11 cellular contexts compared by ENCODE assay signal in the genomic region with DNA sequence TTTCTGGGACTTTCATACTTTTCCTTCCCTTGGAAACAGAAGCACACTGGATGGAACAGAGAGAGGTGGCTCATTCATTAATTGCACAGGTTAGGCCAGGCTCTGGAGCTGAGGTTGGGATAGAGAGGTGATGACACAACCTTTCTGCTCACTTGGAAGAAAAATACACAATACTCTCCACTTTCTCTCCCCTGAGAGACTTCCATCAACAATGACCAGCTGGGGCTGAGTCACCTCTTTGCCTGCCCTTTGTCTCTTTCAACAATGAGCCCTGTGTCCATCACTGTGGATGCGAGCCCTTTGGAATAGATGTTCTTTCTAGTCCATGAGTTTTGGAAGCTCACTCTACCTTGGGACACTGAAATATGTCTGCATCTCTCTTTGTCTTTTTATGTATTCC. TPM values are rescaled to one million over a fixed set of nuclear protein-coding genes. Genes with fewer than 3 reads are reported as not detected.
DNase-seq lines count a peak whose midpoint lies in the region; ATAC-seq, FAIRE-seq and TF ChIP-seq lines count a peak whose summit lies in the region.
"Had no signal": no experiment of that assay in that cellular context is flagged by ENCODE, and none has a peak within 500 bp of the region (broad histone marks: within the 10 kb centered on the region; RNA-seq: fewer than 3 reads in every experiment).

No MANE protein-coding gene starts in this region.

- FAIRE-seq in A549 (lab: Jason Lieb, UNC) (no peak), HepG2 (lab: Jason Lieb, UNC) (no peak)
- FAIRE-seq: keratinocyte had no signal

- no peak overlapping the region for H2AK5ac ChIP-seq in mesendoderm (ENCODE audit: low read length)

- no peak overlapping the region for H3K18ac ChIP-seq in mesendoderm (ENCODE audit: low read length)

- H3K27me3 Mint-ChIP-seq in chondrocyte (ENCODE audit: low read depth): no peaks in the 10 kb centered on the region

- H3K36me3 ChIP-seq in HepG2 (replicated peaks in 1 of 2; ENCODE audit: control insufficient read depth in 1 of 2, insufficient read depth in 2 of 2, low read length in 2 of 2): no peaks in the 10 kb centered on the region
- H3K36me3 ChIP-seq in mesendoderm (ENCODE audit: control insufficient read depth, insufficient read depth, low read length): no peaks in the 10 kb centered on the region

- DNase-seq in A549 (ENCODE audit: low read depth in 1 of 2, low spot score in 1 of 2) (peak; percentile 44 to 45), HuH-7 (ENCODE audit: low spot score) (peak; percentile 46), chondrocyte (ENCODE audit: low spot score) (no peak), HepG2 (ENCODE audit: low spot score) (peak; percentile 73), posterior vena cava (ENCODE audit: low spot score) (no peak), mesendoderm (no peak), epidermal melanocyte (ENCODE audit: insufficient read length, low spot score) (no peak)
- DNase-seq: activated CD4-positive, alpha-beta T cell treated with anti-CD3 and anti-CD28 coated beads for 4 hours; stimulated activated CD4-positive, alpha-beta T cell treated with anti-CD3 and anti-CD28 coated beads, Interleukin-12 subunit alpha, Interleukin-12 subunit beta, amount 100 ng/mL, for 4 hours had no signal

- peaks cover 82% of the 10 kb centered on the region for H3K4me1 Mint-ChIP-seq in chondrocyte (ENCODE audit: low read depth)

- intact Hi-C loops in HepG2 (cut with micrococcal nuclease; ENCODE audit: unreplicated experiment) (no loop called here), posterior vena cava (cut with DNase I) (no loop called here)

- no peak overlapping the region for H3K56ac ChIP-seq in mesendoderm (ENCODE audit: low read length)

- no peaks in the 10 kb centered on the region for H3K79me1 ChIP-seq in mesendoderm (ENCODE audit: low read length)

- no peak for TF ChIP-seq POLR2A in A549 (IDR thresholded peaks at IDR 0.05; ENCODE audit: low read length)
- no peak for TF ChIP-seq POLR2A in HepG2 (IDR thresholded peaks at IDR 0.05; ENCODE audit: insufficient read depth in 1 of 2, low read depth in 2 of 2, low read length in 2 of 2)

- TF ChIP-seq RAD21 in A549 (conservative IDR thresholded peaks at IDR 0.05 in 1 of 2, IDR thresholded peaks at IDR 0.05 in 1 of 2) (no peak), HepG2 (CRISPR knock-in tag; IDR thresholded peaks at IDR 0.05) (no peak)

- no peak overlapping the region for H3K4me3 Mint-ChIP-seq in chondrocyte (ENCODE audit: unreplicated experiment)

- POLR2A ChIA-PET in A549 (lab: Yijun Ruan, JAX) (no interaction called here), HepG2 (lab: Yijun Ruan, JAX) (no interaction called here)

- CTCF ChIA-PET in A549 (lab: Yijun Ruan, JAX): interaction anchor here (0.7 to 7.0 kb wide), 7 partner anchors 13 to 1969 kb away, joined by 3 to 36 read pairs (median 5); no protein-coding TSS in a partner anchor
- CTCF ChIA-PET in HepG2 (lab: Yijun Ruan, JAX; ENCODE audit: low intra/inter-chr PET ratio, low total read pairs): no interaction called here

- peak; percentile 20 to 47; a peak in 2 of 6 replicates for ATAC-seq in A549
- ATAC-seq in HepG2: peak; percentile 87
- no peak for ATAC-seq in HG03025 (IDR thresholded peaks at IDR 0.05; ENCODE audit: low FRiP score, unreplicated experiment)

- H3K36me3 Mint-ChIP-seq in chondrocyte (ENCODE audit: low read depth): peaks cover 7% of the 10 kb centered on the region

- H3K9ac ChIP-seq in HepG2 (ENCODE audit: insufficient read depth, low read depth, low read length): no peak overlapping the region
- no peak overlapping the region for H3K9ac ChIP-seq in mesendoderm (ENCODE audit: low read length)

- no peak overlapping the region for H4K5ac ChIP-seq in mesendoderm (ENCODE audit: low read length)

- H3K27ac ChIP-seq in A549 (no peak overlapping the region), HepG2 (ENCODE audit: extremely low read length, insufficient read depth, low read length) (no peak overlapping the region), mesendoderm (ENCODE audit: low read depth, low read length) (no peak overlapping the region)

- no peak overlapping the region for H2BK120ac ChIP-seq in mesendoderm (ENCODE audit: low read depth, low read length)

- H4K8ac ChIP-seq in mesendoderm (ENCODE audit: low read depth, low read length): no peak overlapping the region

- peak overlapping the region; percentile 30 for H3K27ac Mint-ChIP-seq in chondrocyte (ENCODE audit: unreplicated experiment)

- in situ Hi-C loops in HepG2 (cut with HindIII; ENCODE audit: extremely low pct_ligation_motif_present, low pct_unique_long_range_greater_than_20kb): no loop called here

- H3K79me2 ChIP-seq in HepG2 (ENCODE audit: insufficient read depth, low read length): no peaks in the 10 kb centered on the region
- H3K79me2 ChIP-seq in mesendoderm (ENCODE audit: control insufficient read depth, insufficient read depth, low read length): no peaks in the 10 kb centered on the region

- H3K27me3 ChIP-seq in HepG2 (ENCODE audit: control insufficient read depth in 1 of 2, insufficient read depth in 2 of 2, low read length in 2 of 2): peaks cover 1 to 10% of the 10 kb centered on the region in 2 experiments; a peak in 3 of 5 replicates
- no peaks in the 10 kb centered on the region for H3K27me3 ChIP-seq in mesendoderm (ENCODE audit: insufficient read depth, low read length, poor library complexity)

- WGBS in A549 (ENCODE audit: missing lambda C conversion rate): 48% methylated on average over 1 of the region's 1 CpG
- 0% methylated on average over 1 of the region's 1 CpG for WGBS in HepG2 (ENCODE audit: low lambda C conversion rate)
- WGBS in mesendoderm (ENCODE audit: extremely low coverage, insufficient coverage, low lambda C conversion rate): no CpG with 5 or more reads among the region's 1 CpG

- H3K4me3 ChIP-seq in A549 (no peak overlapping the region), HepG2 (replicated peaks in 1 of 3; ENCODE audit: insufficient read depth in 1 of 3, low read depth in 2 of 3, low read length in 3 of 3) (no peak overlapping the region), mesendoderm (ENCODE audit: low read length) (no peak overlapping the region)

- H2BK15ac ChIP-seq in mesendoderm (replicated peaks; ENCODE audit: low read depth): no peak overlapping the region

- H3K4ac ChIP-seq in mesendoderm (ENCODE audit: low read depth, low read length): no peak overlapping the region

- H3K9me3 ChIP-seq in A549 (no peaks in the 10 kb centered on the region), HepG2 (ENCODE audit: low read length) (no peaks in the 10 kb centered on the region)

- no TSS peak for BruUV-seq in HepG2 (replicated peaks; lab: Mats Ljungman, UMichigan)

- no peaks in the 10 kb centered on the region for H3K9me3 Mint-ChIP-seq in chondrocyte (ENCODE audit: low read depth)

- no peaks in the 10 kb centered on the region for H4K20me1 ChIP-seq in HepG2 (ENCODE audit: insufficient read depth, low read length)

- H2BK5ac ChIP-seq in mesendoderm (ENCODE audit: low read length): no peak overlapping the region

- H3K23ac ChIP-seq in mesendoderm (ENCODE audit: low read length): no peak overlapping the region

- H3K4me2 ChIP-seq in A549: no peak overlapping the region
- no peak overlapping the region for H3K4me2 ChIP-seq in HepG2 (ENCODE audit: low read depth, low read length)
- H3K4me2 ChIP-seq in mesendoderm (ENCODE audit: low read length): no peak overlapping the region

- peaks cover 27% of the 10 kb centered on the region for H3K4me1 ChIP-seq in A549
- H3K4me1 ChIP-seq in HepG2 (ENCODE audit: insufficient read depth, low read length): no peaks in the 10 kb centered on the region
- peaks cover 1% of the 10 kb centered on the region for H3K4me1 ChIP-seq in mesendoderm (ENCODE audit: control insufficient read depth, low read depth, low read length)

- no peak for TF ChIP-seq CTCF in A549 (IDR thresholded peaks at IDR 0.05)
- TF ChIP-seq CTCF in chondrocyte (IDR thresholded peaks at IDR 0.05): no peak
- no peak for TF ChIP-seq CTCF in HepG2 (CRISPR knock-in tag; IDR thresholded peaks at IDR 0.05)

- no peak overlapping the region for H2AFZ ChIP-seq in HepG2 (ENCODE audit: low read length)

- TF ChIP-seq EP300 in A549 (IDR thresholded peaks at IDR 0.05): no peak
- no peak for TF ChIP-seq EP300 in HepG2 (IDR thresholded peaks at IDR 0.05; ENCODE audit: low read depth in 2 of 2, low read length in 2 of 2)
- TF ChIP-seq EP300 in HepG2 (CRISPR knock-in tag; IDR thresholded peaks at IDR 0.05; ENCODE audit: borderline replicate concordance): no peak

RNA-seq across cellular contexts. Expression of gene ATP2B4, which starts 43.1 kb away (rescaled TPM):
- polyA plus RNA-seq in A549 (2011; rRNA removed) (20.5 and 22.5 TPM in 2 replicates), A549 (2017; fragmentation: RNase III; extraction: RNeasy Plus Mini Kit Qiagen cat#74134 plus additional on column Dnase treatment) (8.3 to 8.7 TPM (median 8.5 TPM) in 3 replicates), HepG2 (2011; rRNA removed) (9.0 and 9.9 TPM in 2 replicates)
- polyA plus RNA-seq in A549 (2012; cell fraction: cytosol; rRNA removed): 4.0 and 4.8 TPM in 2 replicates
- 6.8 and 8.3 TPM in 2 replicates for polyA plus RNA-seq in A549 (2012; cell fraction: nucleus; rRNA removed)
- 32.3 and 40.3 TPM in 2 replicates for polyA minus RNA-seq in A549 (2011; rRNA and poly(A)+ RNA removed)
- total RNA-seq in chondrocyte (71.4 to 133 TPM (median 130 TPM) in 3 replicates), HepG2 (2016; rRNA removed; fragmentation: Illumina TruSeq; extraction: Trizol) (6.2 and 12.4 TPM in 2 replicates), posterior vena cava (100 to 1,000 TPM; 245 to 250 TPM)
- 1.7 TPM in 2 replicates for total RNA-seq in HepG2 (2016; cell fraction: cytosol; rRNA removed; fragmentation: Illumina TruSeq; extraction: Trizol; ENCODE audit: low read depth)
- total RNA-seq in HepG2 (2016; cell fraction: insoluble cytoplasmic fraction; rRNA removed; fragmentation: Illumina TruSeq; extraction: Trizol): 6.9 and 11.1 TPM in 2 replicates
- total RNA-seq in HepG2 (2016; cell fraction: membrane; rRNA removed; fragmentation: Illumina TruSeq; extraction: Trizol): 3.0 and 3.9 TPM in 2 replicates
- 19.3 and 20.7 TPM in 2 replicates for total RNA-seq in HepG2 (2016; cell fraction: nucleus; rRNA removed; fragmentation: Illumina TruSeq; extraction: Trizol)
- polyA plus RNA-seq in HepG2 (2011; cell fraction: cytosol; rRNA removed): 5.2 and 7.5 TPM in 2 replicates
- polyA plus RNA-seq in HepG2 (2011; cell fraction: nucleus; rRNA removed): 12.2 and 12.9 TPM in 2 replicates
- polyA plus RNA-seq in HepG2 (2012): 6.8 and 9.0 TPM in 2 replicates
- 0.69 and 0.76 TPM in 2 replicates for polyA plus RNA-seq in HepG2 (2016; cell fraction: cytosol; fragmentation: Illumina TruSeq; extraction: Trizol; ENCODE audit: low read depth)
- 3.5 and 4.1 TPM in 2 replicates for polyA plus RNA-seq in HepG2 (2016; cell fraction: insoluble cytoplasmic fraction; fragmentation: Illumina TruSeq; extraction: Trizol; ENCODE audit: low read depth)
- 1.8 and 2.0 TPM in 2 replicates for polyA plus RNA-seq in HepG2 (2016; cell fraction: membrane; fragmentation: Illumina TruSeq; extraction: Trizol; ENCODE audit: low read depth)
- polyA plus RNA-seq in HepG2 (2016; cell fraction: nucleus; fragmentation: Illumina TruSeq; extraction: Trizol; ENCODE audit: insufficient read depth, low read depth): 17.9 and 18.5 TPM in 2 replicates
- 32.7 and 131 TPM in 2 replicates for polyA minus RNA-seq in HepG2 (2011; rRNA and poly(A)+ RNA removed; ENCODE audit: low replicate concordance)
- polyA minus RNA-seq in HepG2 (2011; cell fraction: cytosol; rRNA and poly(A)+ RNA removed): 14.0 and 16.7 TPM in 2 replicates
- 14.4 and 22.9 TPM in 2 replicates for polyA minus RNA-seq in HepG2 (2011; cell fraction: nucleus; rRNA and poly(A)+ RNA removed)
- polyA plus RNA-seq in mesendoderm (2013, experiment 1 of 2): 9.3 TPM
- polyA plus RNA-seq in mesendoderm (2013, experiment 2 of 2): 8.2 TPM

Comparison
In these comparisons a context has a peak if more than half of its experiments do, and no peak if none do; other contexts are left out.
1. DNase-seq: peak in A549 (2 of 2), HuH-7 (single experiment) and HepG2 (single experiment); none in chondrocyte (single experiment), posterior vena cava (single experiment), mesendoderm (single experiment) and epidermal melanocyte (single experiment).
2. Of the 38 proteins assayed by ChIP-seq in both HepG2 and A549: peak only in HepG2: CEBPB; only in A549: none; in both: FOSL2 and JUNB; in neither: 35.